ENCODE assay signal across 8 cellular contexts in genomic region chr1:28505406-28506187, GRCh38. TPM values are rescaled to one million over a fixed set of nuclear protein-coding genes. Genes with fewer than 3 reads are reported as not detected.
A peak's percentile ranks its signal among the peaks of the same experiment; 100 is the strongest.
DNase-seq lines count a peak whose midpoint lies in the region; ATAC-seq lines count a peak whose summit lies in the region.

RCC1 (plus strand) TSS chr1:28506043; CDS start chr1:28529867, 23,824 bp downstream.

- peaks cover 7% of the 10 kb centered on the region for H3K27me3 Mint-ChIP-seq in activated T-helper 1 cell treated with anti-CD3 and anti-CD28 coated beads, Interleukin-12 subunit alpha, Interleukin-12 subunit beta, Interleukin-2, Interleukin-4 antibody, amounts not matched to agents 30 ng/mL and 10 ng/mL and 1 ng/mL, durations not matched to agents 14 hours and 24 hours and 36 hours (ENCODE audit: insufficient read depth)
- H3K27me3 Mint-ChIP-seq in naive thymus-derived CD4-positive, alpha-beta T cell, result peaks cover 0 to 3% (median 0%) of the 10 kb centered on the region in 5 donors
- peaks cover 0 to 3% of the 10 kb centered on the region in 2 donors for H3K27me3 Mint-ChIP-seq in stimulated activated naive B cell treated with anti-CD40 and anti-IgM and Interleukin-4, amounts not matched to agents 10 μg/mL and 1 μg/mL and 100 μg/mL, for 72 hours

- peak within 1 kb of the TSS; percentile 97 for H3K27ac Mint-ChIP-seq in activated T-helper 1 cell treated with anti-CD3 and anti-CD28 coated beads, Interleukin-12 subunit alpha, Interleukin-12 subunit beta, Interleukin-2, Interleukin-4 antibody, amounts not matched to agents 30 ng/mL and 10 ng/mL and 1 ng/mL, durations not matched to agents 14 hours and 24 hours and 36 hours
- H3K27ac Mint-ChIP-seq in naive thymus-derived CD4-positive, alpha-beta T cell, result peak within 1 kb of the TSS; percentile 96 to 100 (median 99)
- H3K27ac Mint-ChIP-seq in stimulated activated naive B cell treated with anti-CD40 and anti-IgM and Interleukin-4, amounts not matched to agents 10 μg/mL and 1 μg/mL and 100 μg/mL, for 72 hours, result peak within 1 kb of the TSS; percentile 100

- peak within 1 kb of the TSS; percentile 79 for H3K4me3 ChIP-seq in naive thymus-derived CD4-positive, alpha-beta T cell (ENCODE audit: low read length)

- H3K27ac ChIP-seq in naive thymus-derived CD4-positive, alpha-beta T cell (ENCODE audit: low read depth, low read length), result peak within 1 kb of the TSS; percentile 88

- CTCF ChIA-PET in naive thymus-derived CD4-positive, alpha-beta T cell (lab: Charles Lee), result interaction anchor here (0.6 to 1.3 kb wide), 2 partner anchors 14 to 257 kb away, joined by 5 to 7 read pairs; no protein-coding TSS in a partner anchor

- H3K4me3 Mint-ChIP-seq in activated T-helper 1 cell treated with anti-CD3 and anti-CD28 coated beads, Interleukin-12 subunit alpha, Interleukin-12 subunit beta, Interleukin-2, Interleukin-4 antibody, amounts not matched to agents 30 ng/mL and 10 ng/mL and 1 ng/mL, durations not matched to agents 14 hours and 24 hours and 36 hours, result peak within 1 kb of the TSS; percentile 100
- H3K4me3 Mint-ChIP-seq in naive thymus-derived CD4-positive, alpha-beta T cell, result peak within 1 kb of the TSS; percentile 94 to 100 (median 99)
- H3K4me3 Mint-ChIP-seq in stimulated activated naive B cell treated with anti-CD40 and anti-IgM and Interleukin-4, amounts not matched to agents 10 μg/mL and 1 μg/mL and 100 μg/mL, for 72 hours, result peak within 1 kb of the TSS; percentile 96 to 97

- H3K36me3 ChIP-seq in naive thymus-derived CD4-positive, alpha-beta T cell (ENCODE audit: control insufficient read depth in 2 of 3, insufficient read depth in 3 of 3, low read length in 3 of 3), result peaks cover 18 to 28% (median 21%) of the 10 kb centered on the region in 3 experiments

- peaks cover 32% of the 10 kb centered on the region for H3K4me1 Mint-ChIP-seq in activated T-helper 1 cell treated with anti-CD3 and anti-CD28 coated beads, Interleukin-12 subunit alpha, Interleukin-12 subunit beta, Interleukin-2, Interleukin-4 antibody, amounts not matched to agents 30 ng/mL and 10 ng/mL and 1 ng/mL, durations not matched to agents 14 hours and 24 hours and 36 hours (ENCODE audit: low read depth)
- peaks cover 29 to 48% (median 41%) of the 10 kb centered on the region in 7 donors for H3K4me1 Mint-ChIP-seq in naive thymus-derived CD4-positive, alpha-beta T cell
- peaks cover 19 to 45% of the 10 kb centered on the region in 2 donors for H3K4me1 Mint-ChIP-seq in stimulated activated naive B cell treated with anti-CD40 and anti-IgM and Interleukin-4, amounts not matched to agents 10 μg/mL and 1 μg/mL and 100 μg/mL, for 72 hours

- POLR2A ChIA-PET in naive thymus-derived CD4-positive, alpha-beta T cell (lab: Charles Lee), result interaction anchor here (0.5 to 6.4 kb wide), 26 partner anchors 11 to 1548 kb away, joined by 3 to 106 read pairs (median 4); partner anchors contain the start of genes GMEB1, MED18, SESN2 and SRSF4

- H3K4me1 ChIP-seq in naive thymus-derived CD4-positive, alpha-beta T cell (ENCODE audit: control insufficient read depth in 2 of 2, insufficient read depth in 2 of 2, low read length in 2 of 2), result peaks cover 29 to 36% of the 10 kb centered on the region in 2 donors

- peaks cover 53% of the 10 kb centered on the region for H3K36me3 Mint-ChIP-seq in activated T-helper 1 cell treated with anti-CD3 and anti-CD28 coated beads, Interleukin-12 subunit alpha, Interleukin-12 subunit beta, Interleukin-2, Interleukin-4 antibody, amounts not matched to agents 30 ng/mL and 10 ng/mL and 1 ng/mL, durations not matched to agents 14 hours and 24 hours and 36 hours (ENCODE audit: low read depth)
- peaks cover 0 to 45% (median 24%) of the 10 kb centered on the region in 5 donors for H3K36me3 Mint-ChIP-seq in naive thymus-derived CD4-positive, alpha-beta T cell
- H3K36me3 Mint-ChIP-seq in stimulated activated naive B cell treated with anti-CD40 and anti-IgM and Interleukin-4, amounts not matched to agents 10 μg/mL and 1 μg/mL and 100 μg/mL, for 72 hours, result peaks cover 48 to 52% of the 10 kb centered on the region in 2 donors

- H3K9me3 ChIP-seq in naive thymus-derived CD4-positive, alpha-beta T cell (ENCODE audit: control insufficient read depth in 2 of 3, low read length in 3 of 3), result no peaks in the 10 kb centered on the region

- no peaks in the 10 kb centered on the region for H3K27me3 ChIP-seq in naive thymus-derived CD4-positive, alpha-beta T cell (ENCODE audit: control insufficient read depth in 2 of 2, insufficient read depth in 2 of 2, low read length in 2 of 2)

- ATAC-seq in GM21825 (IDR thresholded peaks at IDR 0.05; ENCODE audit: unreplicated experiment), result peak; percentile 74
- ATAC-seq in naive thymus-derived CD4-positive, alpha-beta T cell, result peak; percentile 97
- peak; percentile 86 to 90 for ATAC-seq in stimulated activated naive B cell treated with anti-CD40 and anti-IgM and Interleukin-4, amounts not matched to agents 10 μg/mL and 1 μg/mL and 100 μg/mL, for 72 hours (replicated peaks)

- DNase-seq in DMS79 treated with DMSO at 0.1 percent for 48 hours (lab: John Stamatoyannopoulos, UW), result peak; percentile 97
- DNase-seq in Kasumi-1 (lab: John Stamatoyannopoulos, UW), result peak; percentile 96
- DNase-seq in RPMI7951 (ENCODE audit: low read depth), result peak; percentile 99
- DNase-seq in activated T-helper 1 cell treated with anti-CD3 and anti-CD28 coated beads, Interleukin-12 subunit alpha, Interleukin-12 subunit beta, Interleukin-2, Interleukin-4 antibody, amounts not matched to agents 30 ng/mL and 10 ng/mL and 1 ng/mL, durations not matched to agents 14 hours and 24 hours and 36 hours (ENCODE audit: low spot score), result peak; percentile 96
- peak; percentile 98 for DNase-seq in fibroblast of gingiva (ENCODE audit: low read depth)
- DNase-seq in naive thymus-derived CD4-positive, alpha-beta T cell, result peak; percentile 78 to 98 (median 96)
- peak; percentile 94 for DNase-seq in stimulated activated naive B cell treated with anti-CD40 and anti-IgM and Interleukin-4, amounts not matched to agents 10 μg/mL and 1 μg/mL and 100 μg/mL, for 72 hours

- H3K9me3 Mint-ChIP-seq in activated T-helper 1 cell treated with anti-CD3 and anti-CD28 coated beads, Interleukin-12 subunit alpha, Interleukin-12 subunit beta, Interleukin-2, Interleukin-4 antibody, amounts not matched to agents 30 ng/mL and 10 ng/mL and 1 ng/mL, durations not matched to agents 14 hours and 24 hours and 36 hours, result no peaks in the 10 kb centered on the region
- H3K9me3 Mint-ChIP-seq in naive thymus-derived CD4-positive, alpha-beta T cell, result peaks cover 0 to 3% (median 0%) of the 10 kb centered on the region in 11 donors
- H3K9me3 Mint-ChIP-seq in stimulated activated naive B cell treated with anti-CD40 and anti-IgM and Interleukin-4, amounts not matched to agents 10 μg/mL and 1 μg/mL and 100 μg/mL, for 72 hours, result peaks cover 0 to 2% of the 10 kb centered on the region in 2 donors

- intact Hi-C loops in activated T-helper 1 cell treated with anti-CD3 and anti-CD28 coated beads, Interleukin-12 subunit alpha, Interleukin-12 subunit beta, Interleukin-2, Interleukin-4 antibody, amounts not matched to agents 30 ng/mL and 10 ng/mL and 1 ng/mL, durations not matched to agents 14 hours and 24 hours and 36 hours (cut with micrococcal nuclease), result loop anchor here (1.0 to 10.0 kb wide), 12 partner anchors 13 to 679 kb away; partner anchors contain the start of genes MED18, PHACTR4, SESN2 and SRSF4
- intact Hi-C loops in naive thymus-derived CD4-positive, alpha-beta T cell (cut with micrococcal nuclease), result loop anchor here (1.0 to 5.0 kb wide), 22 partner anchors 13 to 677 kb away; partner anchors contain the start of genes EYA3 (in 2 of the 2), GMEB1 (in 2 of the 2), PHACTR4 (in 2 of the 2) and SESN2 (in 2 of the 2)

RNA-seq across cellular contexts. Expression of gene RCC1, which starts in this region (rescaled TPM):
- total RNA-seq in RPMI7951 (2014; rRNA removed; shearing (Covaris generic)), result 38.2 and 48.9 TPM in 2 replicates
- 130 and 135 TPM in 2 replicates for total RNA-seq in activated T-helper 1 cell treated with anti-CD3 and anti-CD28 coated beads, Interleukin-12 subunit alpha, Interleukin-12 subunit beta, Interleukin-2, Interleukin-4 antibody, amounts not matched to agents 30 ng/mL and 10 ng/mL and 1 ng/mL, durations not matched to agents 14 hours and 24 hours and 36 hours
- total RNA-seq in naive thymus-derived CD4-positive, alpha-beta T cell, result 10 to 100 TPM in 4 of 5 experiments, 1 to 10 TPM in 1; 9.8 to 60.7 (median 19.7) TPM
- polyA plus RNA-seq in naive thymus-derived CD4-positive, alpha-beta T cell, result 10 to 100 TPM in 1 of 2 donors, 1 to 10 TPM in 1; 10.0 to 10.6 TPM

Comparison
In these comparisons a context has a peak if more than half of its experiments do, and no peak if none do; other contexts are left out.
1. Peak in every context shown above with its lines: DNase-seq, ATAC-seq, H3K4me3 ChIP-seq and H3K27ac ChIP-seq.